In genomic region chr7:140924019-140924820, GRCh38 we compare ENCODE assay signal across 8 cellular contexts. TPM values are rescaled to one million over a fixed set of nuclear protein-coding genes. Genes with fewer than 3 reads are reported as not detected.
DNase-seq lines count a peak whose midpoint lies in the region; ATAC-seq and TF ChIP-seq lines count a peak whose summit lies in the region.

No MANE protein-coding gene starts in this region.

- H3K27ac ChIP-seq in SK-N-MC (peak overlapping the region; percentile 85), parathyroid adenoma (peak overlapping the region; percentile 97), tibial nerve (peak overlapping the region; percentile 99 to 100 (median 100))

- peak; percentile 75 to 85 for ATAC-seq in activated naive CD4-positive, alpha-beta T cell treated with anti-CD3 and anti-CD28 coated beads, Interleukin-2, amount 50 U/mL, for 72 hours
- ATAC-seq in Right ventricle myocardium inferior: peak; percentile 89

- peaks cover 0 to 16% of the 10 kb centered on the region in 2 donors for H3K36me3 Mint-ChIP-seq in activated naive CD4-positive, alpha-beta T cell treated with anti-CD3 and anti-CD28 coated beads, Interleukin-2, amount 50 U/mL, for 72 hours

- peak in 1 of 2 donors; percentile 40 for TF ChIP-seq EP300 in tibial nerve (IDR thresholded peaks at IDR 0.05)

- peak overlapping the region; percentile 70 for H3K4me2 ChIP-seq in parathyroid adenoma (ENCODE audit: low read length)

- TF ChIP-seq CTCF in LNCaP clone FGC (IDR thresholded peaks at IDR 0.05; ENCODE audit: control insufficient read depth, extremely low read depth, insufficient read depth) (peak; percentile 15; the same call in 1 of the 2 replicates), parathyroid adenoma (IDR thresholded peaks at IDR 0.05) (peak; percentile 56), tibial nerve (IDR thresholded peaks at IDR 0.05) (peak in 4 of 5 experiments; percentile 23 to 58 (median 42))

- peaks cover 0 to 5% of the 10 kb centered on the region in 2 donors for H3K9me3 Mint-ChIP-seq in activated naive CD4-positive, alpha-beta T cell treated with anti-CD3 and anti-CD28 coated beads, Interleukin-2, amount 50 U/mL, for 72 hours

- peak overlapping the region; percentile 99 for H2AFZ ChIP-seq in parathyroid adenoma

- H3K9me3 ChIP-seq in SK-N-MC (ENCODE audit: low read depth, low read length): no peaks in the 10 kb centered on the region
- H3K9me3 ChIP-seq in parathyroid adenoma (ENCODE audit: control insufficient read depth, low read length): no peaks in the 10 kb centered on the region
- H3K9me3 ChIP-seq in tibial nerve: no peaks in the 10 kb centered on the region

- H3K4me1 ChIP-seq in parathyroid adenoma (peaks cover 4% of the 10 kb centered on the region), tibial nerve (peaks cover 0 to 41% (median 3%) of the 10 kb centered on the region in 4 donors)

- intact Hi-C loops in Right ventricle myocardium inferior (cut with DNase I): loop anchor here (2.0 to 5.0 kb wide), 2 partner anchors 88 to 113 kb away; partner anchors contain the start of gene MRPS33

- WGBS in tibial nerve, 2 donors: 0 to 1% methylated on average over 14 to 39 of the region's 69 CpGs

- no peak overlapping the region for H3K27ac Mint-ChIP-seq in activated naive CD4-positive, alpha-beta T cell treated with anti-CD3 and anti-CD28 coated beads, Interleukin-2, amount 50 U/mL, for 72 hours

- DNase-seq in GF-D8 (lab: John Stamatoyannopoulos, UW) (peak; percentile 10), H4 (ENCODE audit: low spot score) (peak; percentile 64), LNCaP clone FGC (ENCODE audit: low read depth) (no peak), SK-N-MC (ENCODE audit: low read depth, low spot score) (no peak), Right ventricle myocardium inferior (ENCODE audit: missing footprints) (peak; percentile 93), tibial nerve (ENCODE audit: low spot score in 2 of 2) (peak; percentile 51 to 65)
- DNase-seq in activated naive CD4-positive, alpha-beta T cell treated with anti-CD3 and anti-CD28 coated beads, Interleukin-2, amount 50 U/mL, for 72 hours (ENCODE audit: low spot score in 2 of 2): peak; percentile 64 to 80

- H3K27me3 ChIP-seq in parathyroid adenoma (ENCODE audit: control insufficient read depth, insufficient read depth, low read length) (no peaks in the 10 kb centered on the region), tibial nerve (no peaks in the 10 kb centered on the region)

- H3K79me2 ChIP-seq in parathyroid adenoma: peaks cover 20% of the 10 kb centered on the region

- H3K36me3 ChIP-seq in SK-N-MC (ENCODE audit: insufficient read depth, low read length) (no peaks in the 10 kb centered on the region), parathyroid adenoma (ENCODE audit: control insufficient read depth, insufficient read depth, low read length) (no peaks in the 10 kb centered on the region), tibial nerve (no peaks in the 10 kb centered on the region)

- peak overlapping the region; percentile 94 for H3K4me3 ChIP-seq in LNCaP clone FGC (ENCODE audit: low read depth, low read length)
- H3K4me3 ChIP-seq in SK-N-MC: peak overlapping the region; percentile 85
- H3K4me3 ChIP-seq in parathyroid adenoma (ENCODE audit: low read depth, low read length): peak overlapping the region; percentile 94
- peak overlapping the region; percentile 97 to 99 (median 98) for H3K4me3 ChIP-seq in tibial nerve

- H3K9ac ChIP-seq in SK-N-MC (ENCODE audit: insufficient read length) (peak overlapping the region; percentile 91), parathyroid adenoma (peak overlapping the region; percentile 99)

- peak in 1 of 2 donors; percentile 4 for TF ChIP-seq POLR2A in tibial nerve (IDR thresholded peaks at IDR 0.05)

RNA-seq across cellular contexts. Expression of gene BRAF, which starts 0.5 kb away (rescaled TPM):
- total RNA-seq in H4 (2014; rRNA removed; shearing (Covaris generic)): 6.0 TPM in 2 replicates
- 10 to 100 TPM; 19.4 to 33.5 TPM for total RNA-seq in activated naive CD4-positive, alpha-beta T cell treated with anti-CD3 and anti-CD28 coated beads, Interleukin-2, amount 50 U/mL, for 72 hours
- 16.8 TPM for total RNA-seq in Right ventricle myocardium inferior
- total RNA-seq in tibial nerve: 10 to 100 TPM; 43.5 to 56.5 (median 49.5) TPM

Comparison
In these comparisons a context has a peak if more than half of its experiments do, and no peak if none do; other contexts are left out.
1. DNase-seq: peak in GF-D8 (single experiment), H4 (single experiment), activated naive CD4-positive, alpha-beta T cell treated with anti-CD3 and anti-CD28 coated beads, Interleukin-2, amount 50 U/mL, for 72 hours (2 of 2), Right ventricle myocardium inferior (single experiment) and tibial nerve (2 of 2); none in LNCaP clone FGC (single experiment) and SK-N-MC (single experiment).
2. Peak in every context shown above with its lines, with median percentiles within 50 percentile points of each other: H3K4me3 ChIP-seq, CTCF ChIP-seq and H3K27ac ChIP-seq.